Comparison of ENCODE assay signal across 17 cellular contexts in the genomic region with DNA sequence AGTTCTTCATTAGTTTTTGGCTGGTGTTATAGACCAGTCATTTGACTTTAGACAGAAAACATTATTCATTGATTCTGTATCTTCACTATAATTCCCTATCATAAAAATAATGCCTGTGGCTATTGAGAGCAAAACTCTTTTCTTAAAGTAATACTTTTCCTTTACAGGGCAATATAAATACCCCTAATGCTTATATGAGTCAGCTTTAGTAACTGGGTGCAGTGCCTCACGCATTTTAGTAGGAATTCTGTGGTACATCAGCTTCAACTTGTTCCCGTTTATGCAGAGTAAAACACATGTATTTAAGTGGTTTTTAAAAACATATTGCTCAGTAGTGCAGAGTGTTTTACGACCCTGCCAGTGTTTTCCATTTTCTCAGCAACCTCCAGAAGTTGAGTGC.
DNase-seq lines count a peak whose midpoint lies in the region; ATAC-seq, FAIRE-seq and TF ChIP-seq lines count a peak whose summit lies in the region.
"Had no signal": no experiment of that assay in that cellular context is flagged by ENCODE, and none has a peak within 500 bp of the region (broad histone marks: within the 10 kb centered on the region; RNA-seq: fewer than 3 reads in every experiment).

No MANE protein-coding gene starts in this region.

- 63 to 67% methylated on average over 3 of the region's 3 CpGs for whole genome bisulfite sequencing in pancreas, 2 donors

- H3K4me3 ChIP-seq in HFF-Myc (replicated peaks; ENCODE audit: low read depth, low read length): no peak overlapping the region
- no peak overlapping the region for H3K4me3 ChIP-seq in astrocyte (ENCODE audit: insufficient read depth, low read depth, low read length)
- no peak overlapping the region for H3K4me3 ChIP-seq in lower lobe of right lung
- H3K4me3 ChIP-seq in pancreas: no peak overlapping the region
- H3K4me3 ChIP-seq: breast epithelium, SJSA1, skin epidermis had no signal

- H4K20me1 ChIP-seq in astrocyte (ENCODE audit: insufficient read depth, low read length): peaks cover 19% of the 10 kb centered on the region

- H3K4me2 ChIP-seq in astrocyte (ENCODE audit: low read length): no peak overlapping the region

- no peak for TF ChIP-seq POLR2A in H54 (IDR thresholded peaks at IDR 0.05; ENCODE audit: low read depth, low read length)

- TF ChIP-seq CTCF in HFF-Myc (IDR thresholded peaks at IDR 0.05; ENCODE audit: low read depth, low read length, missing control alignments): no peak
- no peak for TF ChIP-seq CTCF in astrocyte (IDR thresholded peaks at IDR 0.05; ENCODE audit: insufficient read depth, low read depth, low read length)
- no peak for TF ChIP-seq CTCF in lower lobe of right lung (IDR thresholded peaks at IDR 0.05)
- no peak for TF ChIP-seq CTCF in pancreas (IDR thresholded peaks at IDR 0.05)

- H3K36me3 ChIP-seq in astrocyte (ENCODE audit: insufficient read depth, low read length) (peaks cover 61% of the 10 kb centered on the region), lower lobe of right lung (peaks cover 100% of the 10 kb centered on the region), pancreas (peaks cover 0 to 76% (median 30%) of the 10 kb centered on the region in 3 donors)

- no peak overlapping the region for H3K9ac ChIP-seq in astrocyte (ENCODE audit: low read length)

- no peak for FAIRE-seq in astrocyte (lab: Jason Lieb, UNC)
- no peak for FAIRE-seq in H54 (lab: Jason Lieb, UNC)
- FAIRE-seq in pancreas (lab: Jason Lieb, UNC): no peak

- no peak overlapping the region for H3K27ac ChIP-seq in astrocyte (ENCODE audit: low read depth, low read length)
- peak overlapping the region; percentile 48 for H3K27ac ChIP-seq in lower lobe of right lung
- H3K27ac ChIP-seq in substantia nigra (ENCODE audit: low read depth, low read length, poor library complexity, severe bottlenecking): peak overlapping the region; percentile 85
- H3K27ac ChIP-seq in pancreas: peak overlapping the region in 1 of 4 donors; percentile 39
- H3K27ac ChIP-seq: breast epithelium, SJSA1 had no signal

- H3K9me3 ChIP-seq in astrocyte (ENCODE audit: insufficient read depth, low read depth, low read length) (no peaks in the 10 kb centered on the region), lower lobe of right lung (no peaks in the 10 kb centered on the region), pancreas (no peaks in the 10 kb centered on the region)
- H3K9me3 ChIP-seq: breast epithelium, SJSA1 had no signal

- H3K4me1 ChIP-seq in astrocyte (ENCODE audit: insufficient read depth, low read length) (peaks cover 10% of the 10 kb centered on the region), lower lobe of right lung (peaks cover 33% of the 10 kb centered on the region), pancreas (peaks cover 0 to 10% (median 6%) of the 10 kb centered on the region in 3 donors)
- H3K4me1 ChIP-seq: breast epithelium had no signal

- H2AFZ ChIP-seq in astrocyte (ENCODE audit: low read depth, low read length): no peak overlapping the region

- no peak for ATAC-seq in lower lobe of right lung
- ATAC-seq in pancreas: no peak
- ATAC-seq: stimulated activated naive CD8-positive, alpha-beta T cell treated with anti-CD3 and anti-CD28 coated beads, Interleukin-15, Interleukin-2, amounts not matched to agents 100 U/mL and 50 U/mL, for 24 hours had no signal

- H3K9me3 Mint-ChIP-seq in astrocyte (ENCODE audit: unreplicated experiment): no peaks in the 10 kb centered on the region
- H3K9me3 Mint-ChIP-seq: activated naive CD4-positive, alpha-beta T cell treated with anti-CD3 and anti-CD28 coated beads, Interleukin-2, amount 50 U/mL, for 24 hours had no signal

- no peaks in the 10 kb centered on the region for H3K27me3 ChIP-seq in astrocyte (ENCODE audit: insufficient read depth, low read length)
- no peaks in the 10 kb centered on the region for H3K27me3 ChIP-seq in lower lobe of right lung (ENCODE audit: low read depth)
- H3K27me3 ChIP-seq in pancreas: no peaks in the 10 kb centered on the region
- H3K27me3 ChIP-seq: breast epithelium, SJSA1 had no signal

- H3K27ac Mint-ChIP-seq in astrocyte (ENCODE audit: unreplicated experiment): peak overlapping the region; percentile 70
- H3K27ac Mint-ChIP-seq: activated naive CD4-positive, alpha-beta T cell treated with anti-CD3 and anti-CD28 coated beads, Interleukin-2, amount 50 U/mL, for 24 hours; B cell had no signal

- peak overlapping the region; percentile 5 for H3K4me3 Mint-ChIP-seq in astrocyte (ENCODE audit: unreplicated experiment)
- H3K4me3 Mint-ChIP-seq: activated naive CD4-positive, alpha-beta T cell treated with anti-CD3 and anti-CD28 coated beads, Interleukin-2, amount 50 U/mL, for 24 hours; B cell had no signal

- peak; percentile 43 for DNase-seq in HFF-Myc (ENCODE audit: extremely low read depth, low read depth)
- DNase-seq in astrocyte (ENCODE audit: low read depth): no peak
- DNase-seq in lower lobe of right lung: no peak
- no peak for DNase-seq in substantia nigra (lab: John Stamatoyannopoulos, UW)
- DNase-seq in H54 (ENCODE audit: insufficient read length, low spot score): no peak
- no peak for DNase-seq in pancreas
- no peak for DNase-seq in cerebellar nuclear complex (lab: John Stamatoyannopoulos, UW)
- no peak for DNase-seq in NK-92 treated with Interleukin-12 subunit alpha and Interleukin-12 subunit beta, amount 100 ng/mL, for 24 hours (lab: John Stamatoyannopoulos, UW)
- DNase-seq: activated CD4-positive, alpha-beta T cell treated with anti-CD3 and anti-CD28 coated beads for 4 hours; activated T-cell treated with anti-CD3 and anti-CD28 coated beads for 4 hours; stimulated activated naive CD8-positive, alpha-beta T cell treated with anti-CD3 and anti-CD28 coated beads, Interleukin-15, Interleukin-2, amounts not matched to agents 100 U/mL and 50 U/mL, for 24 hours; T1000 had no signal

- peaks cover 26% of the 10 kb centered on the region for H3K4me1 Mint-ChIP-seq in astrocyte (ENCODE audit: low read depth, unreplicated experiment)
- H3K4me1 Mint-ChIP-seq: activated naive CD4-positive, alpha-beta T cell treated with anti-CD3 and anti-CD28 coated beads, Interleukin-2, amount 50 U/mL, for 24 hours had no signal

- no peaks in the 10 kb centered on the region for H3K27me3 Mint-ChIP-seq in astrocyte (ENCODE audit: low read depth, unreplicated experiment)
- H3K27me3 Mint-ChIP-seq: activated naive CD4-positive, alpha-beta T cell treated with anti-CD3 and anti-CD28 coated beads, Interleukin-2, amount 50 U/mL, for 24 hours; B cell had no signal

- intact Hi-C loops in lower lobe of right lung (cut with DNase I) (no loop called here), pancreas (cut with DNase I) (no loop called here)

- H3K36me3 Mint-ChIP-seq in astrocyte (ENCODE audit: low read depth, unreplicated experiment): peaks cover 36% of the 10 kb centered on the region

- H3K79me2 ChIP-seq in astrocyte (ENCODE audit: insufficient read depth, low read length): peaks cover 7% of the 10 kb centered on the region
